ENCODE assay signal across 22 cellular contexts in the genomic region with DNA sequence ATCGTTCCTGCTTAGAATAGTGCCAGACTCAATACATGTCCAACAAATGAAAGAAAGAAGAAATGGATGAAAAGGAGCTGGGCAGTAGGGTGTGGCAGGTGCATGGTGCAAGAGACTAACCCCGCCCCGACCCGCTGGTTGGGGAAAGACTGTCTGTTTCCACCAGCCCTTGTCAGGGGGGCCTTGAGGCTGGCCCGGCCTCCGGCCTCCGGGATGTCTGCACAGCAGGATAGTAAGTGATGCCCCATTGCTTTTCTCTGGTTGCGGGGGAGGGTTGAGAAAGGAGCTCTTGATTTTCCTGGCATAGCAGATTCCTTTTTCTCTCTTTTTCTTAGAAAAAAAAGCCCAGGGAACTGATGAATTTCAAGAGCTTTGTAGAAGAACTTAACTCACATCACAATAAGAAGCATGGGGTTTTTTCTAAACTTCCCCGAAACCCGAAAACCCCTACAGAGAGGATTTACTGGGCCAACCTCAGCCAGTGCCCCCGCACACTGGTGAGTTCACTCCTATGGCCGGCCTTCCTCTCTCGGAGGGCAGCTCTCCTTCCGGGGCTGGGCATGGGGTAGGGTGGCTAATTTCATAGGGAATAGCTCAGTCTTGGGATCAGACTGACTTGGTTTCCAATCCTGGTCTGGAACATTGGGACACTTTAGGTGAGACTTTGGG. TPM values are rescaled to one million over a fixed set of nuclear protein-coding genes. Genes with fewer than 3 reads are reported as not detected.
DNase-seq lines count a peak whose midpoint lies in the region; ATAC-seq and TF ChIP-seq lines count a peak whose summit lies in the region.
"Had no signal": no experiment of that assay in that cellular context is flagged by ENCODE, and none has a peak within 500 bp of the region (broad histone marks: within the 10 kb centered on the region; RNA-seq: fewer than 3 reads in every experiment).

No MANE protein-coding gene starts in this region.

- no peak overlapping the region for H3K56ac ChIP-seq in H9 (ENCODE audit: insufficient read length, low read depth, low read length)

- peak overlapping the region; percentile 16 to 84 (median 73); a peak in 6 of 7 replicates for H3K27ac Mint-ChIP-seq in H9
- no peak overlapping the region for H3K27ac Mint-ChIP-seq in endodermal cell
- H3K27ac Mint-ChIP-seq in neural progenitor cell: peak overlapping the region; percentile 48
- H3K27ac Mint-ChIP-seq: activated T-helper 1 cell treated with anti-CD3 and anti-CD28 coated beads, Interleukin-12 subunit alpha, Interleukin-12 subunit beta, Interleukin-2, Interleukin-4 antibody, amounts not matched to agents 30 ng/mL and 10 ng/mL and 1 ng/mL, durations not matched to agents 14 hours and 24 hours and 36 hours had no signal

- H3K9me3 ChIP-seq in H9 (ENCODE audit: control insufficient read depth, low read depth, low read length) (no peaks in the 10 kb centered on the region), endodermal cell (ENCODE audit: control insufficient read depth, low read length) (no peaks in the 10 kb centered on the region), neural progenitor cell (ENCODE audit: low read depth) (no peaks in the 10 kb centered on the region), trophoblast cell (ENCODE audit: insufficient read depth, low read depth, low read length) (no peaks in the 10 kb centered on the region)
- H3K9me3 ChIP-seq: BE2C, left ventricle myocardium inferior, right atrium auricular region, upper lobe of right lung had no signal

- H3K4me2 ChIP-seq in H9 (ENCODE audit: insufficient read depth, insufficient read length, low read length) (no peak overlapping the region), neural progenitor cell (peak overlapping the region; percentile 59), trophoblast cell (ENCODE audit: low read length) (no peak overlapping the region)

- ATAC-seq in HG03457 (IDR thresholded peaks at IDR 0.05; ENCODE audit: unreplicated experiment): no peak
- ATAC-seq: upper lobe of right lung had no signal

- peaks cover 46 to 48% of the 10 kb centered on the region in 2 experiments for H3K4me1 Mint-ChIP-seq in H9
- peaks cover 10% of the 10 kb centered on the region for H3K4me1 Mint-ChIP-seq in endodermal cell
- H3K4me1 Mint-ChIP-seq in neural progenitor cell: peaks cover 19% of the 10 kb centered on the region

- H3K23ac ChIP-seq in H9 (ENCODE audit: insufficient read length, low read depth, low read length): no peak overlapping the region
- H3K23ac ChIP-seq in trophoblast cell (ENCODE audit: low read length): no peak overlapping the region

- H3K18ac ChIP-seq in H9 (ENCODE audit: insufficient read length, low read depth, low read length): peak overlapping the region; percentile 29
- no peak overlapping the region for H3K18ac ChIP-seq in trophoblast cell (ENCODE audit: low read length)

- H3K14ac ChIP-seq in H9 (ENCODE audit: insufficient read depth, low read length): no peak overlapping the region
- no peak overlapping the region for H3K14ac ChIP-seq in trophoblast cell (ENCODE audit: low read length)

- no peaks in the 10 kb centered on the region for H3K9me3 Mint-ChIP-seq in H9
- H3K9me3 Mint-ChIP-seq in endodermal cell: no peaks in the 10 kb centered on the region
- H3K9me3 Mint-ChIP-seq in neural progenitor cell: no peaks in the 10 kb centered on the region
- H3K9me3 Mint-ChIP-seq: activated T-helper 1 cell treated with anti-CD3 and anti-CD28 coated beads, Interleukin-12 subunit alpha, Interleukin-12 subunit beta, Interleukin-2, Interleukin-4 antibody, amounts not matched to agents 30 ng/mL and 10 ng/mL and 1 ng/mL, durations not matched to agents 14 hours and 24 hours and 36 hours had no signal

- H3K4me3 Mint-ChIP-seq in H9 (peak overlapping the region; percentile 16 to 60; a peak in 3 of 5 replicates), endodermal cell (no peak overlapping the region), neural progenitor cell (peak overlapping the region; percentile 11)
- H3K4me3 Mint-ChIP-seq: activated T-helper 1 cell treated with anti-CD3 and anti-CD28 coated beads, Interleukin-12 subunit alpha, Interleukin-12 subunit beta, Interleukin-2, Interleukin-4 antibody, amounts not matched to agents 30 ng/mL and 10 ng/mL and 1 ng/mL, durations not matched to agents 14 hours and 24 hours and 36 hours had no signal

- H3K4me1 ChIP-seq in H9 (ENCODE audit: insufficient read depth, low read length): peaks cover 6% of the 10 kb centered on the region; the same call in 1 of the 2 replicates
- no peaks in the 10 kb centered on the region for H3K4me1 ChIP-seq in endodermal cell (ENCODE audit: control insufficient read depth, insufficient read depth, low read length)
- peaks cover 12% of the 10 kb centered on the region for H3K4me1 ChIP-seq in neural progenitor cell
- peaks cover 0 to 2% of the 10 kb centered on the region in 2 experiments for H3K4me1 ChIP-seq in trophoblast cell (ENCODE audit: control insufficient read depth in 1 of 2, insufficient read depth in 2 of 2, low read length in 2 of 2)
- H3K4me1 ChIP-seq: BE2C, left ventricle myocardium inferior, right atrium auricular region, upper lobe of right lung had no signal

- no peaks in the 10 kb centered on the region for H3K23me2 ChIP-seq in H9 (ENCODE audit: insufficient read length, low read depth, low read length, poor library complexity, severe bottlenecking)

- H2AFZ ChIP-seq in H9 (ENCODE audit: low read length) (no peak overlapping the region), neural progenitor cell (replicated peaks) (no peak overlapping the region), trophoblast cell (ENCODE audit: insufficient read depth, low read length, poor library complexity) (no peak overlapping the region)

- no peaks in the 10 kb centered on the region for H3K27me3 ChIP-seq in H9 (ENCODE audit: insufficient read depth, low read length)
- no peaks in the 10 kb centered on the region for H3K27me3 ChIP-seq in endodermal cell (ENCODE audit: control insufficient read depth, insufficient read depth, low read length, poor library complexity, severe bottlenecking)
- H3K27me3 ChIP-seq in neural progenitor cell: peaks cover 9% of the 10 kb centered on the region
- H3K27me3 ChIP-seq in trophoblast cell (ENCODE audit: insufficient read depth, low read length): no peaks in the 10 kb centered on the region
- H3K27me3 ChIP-seq: BE2C, right atrium auricular region, upper lobe of right lung had no signal

- H3K79me2 ChIP-seq in H9 (ENCODE audit: insufficient read depth, low read length) (no peaks in the 10 kb centered on the region), neural progenitor cell (ENCODE audit: low read depth) (no peaks in the 10 kb centered on the region), trophoblast cell (ENCODE audit: control insufficient read depth, insufficient read depth, low read length, poor library complexity) (no peaks in the 10 kb centered on the region)

- no peak overlapping the region for H3K9ac ChIP-seq in H9 (ENCODE audit: extremely low read depth, insufficient read length, low read length)
- H3K9ac ChIP-seq in endodermal cell (ENCODE audit: extremely low read depth, low read length, poor library complexity, severe bottlenecking): no peak overlapping the region
- H3K9ac ChIP-seq in neural progenitor cell: no peak overlapping the region
- no peak overlapping the region for H3K9ac ChIP-seq in trophoblast cell (ENCODE audit: low read length)

- H2BK20ac ChIP-seq in H9 (ENCODE audit: low read depth, low read length, poor library complexity, severe bottlenecking): no peak overlapping the region

- H3T11ph ChIP-seq in H9 (ENCODE audit: low read length): no peak overlapping the region

- no peak overlapping the region for H3K27ac ChIP-seq in H9 (ENCODE audit: insufficient read length, low read depth, low read length)
- H3K27ac ChIP-seq in endodermal cell (ENCODE audit: low read depth, low read length): no peak overlapping the region
- H3K27ac ChIP-seq in neural progenitor cell: no peak overlapping the region
- no peak overlapping the region for H3K27ac ChIP-seq in trophoblast cell (ENCODE audit: low read depth, low read length)
- H3K27ac ChIP-seq: left ventricle myocardium inferior, right atrium auricular region, upper lobe of right lung had no signal

- H3K36me3 Mint-ChIP-seq in H9 (ENCODE audit: insufficient read depth in 1 of 3, low read depth in 3 of 3) (no peaks in the 10 kb centered on the region), endodermal cell (ENCODE audit: low read depth) (no peaks in the 10 kb centered on the region), neural progenitor cell (no peaks in the 10 kb centered on the region)
- H3K36me3 Mint-ChIP-seq: naive thymus-derived CD4-positive, alpha-beta T cell had no signal

- H4K20me1 ChIP-seq in H9 (ENCODE audit: control insufficient read depth, insufficient read depth, insufficient read length): no peaks in the 10 kb centered on the region
- H4K20me1 ChIP-seq in neural progenitor cell (ENCODE audit: low read depth): peaks cover 4% of the 10 kb centered on the region

- no peak overlapping the region for H4K12ac ChIP-seq in trophoblast cell (ENCODE audit: low read depth, low read length)

- no peak overlapping the region for H4K5ac ChIP-seq in H9 (ENCODE audit: insufficient read length, low read depth, low read length)

- no peak overlapping the region for H2BK120ac ChIP-seq in H9 (ENCODE audit: low read depth, low read length, poor library complexity, severe bottlenecking)
- no peak overlapping the region for H2BK120ac ChIP-seq in trophoblast cell (ENCODE audit: insufficient read depth, low read length, poor library complexity)

- DNase-seq in GM12865 (ENCODE audit: low read depth): peak; percentile 48
- peak; percentile 60 for DNase-seq in H9
- DNase-seq in endodermal cell: peak; percentile 76
- peak; percentile 28 for DNase-seq in neural progenitor cell (ENCODE audit: low spot score)
- DNase-seq in trophoblast cell: no peak
- no peak for DNase-seq in DMS79 (lab: John Stamatoyannopoulos, UW)
- DNase-seq: activated CD4-positive, alpha-beta T cell treated with anti-CD3 and anti-CD28 coated beads for 1 hour; amygdala; BE2C; HCEC 1CT; Karpas-422; left ventricle myocardium inferior; naive thymus-derived CD4-positive, alpha-beta T cell; NCI-H1105 treated with DMSO at 0.1 percent for 48 hours; NCI-H2171 treated with DMSO at 0.1 percent for 48 hours; SHP77; stimulated activated CD4-positive, alpha-beta T cell treated with anti-CD3 and anti-CD28 coated beads, Interleukin-2, amount 100 ng/mL, for 24 hours; upper lobe of right lung had no signal

- peaks cover 40% of the 10 kb centered on the region for H3K27me3 Mint-ChIP-seq in H9 (ENCODE audit: low read depth)
- H3K27me3 Mint-ChIP-seq in endodermal cell (ENCODE audit: insufficient read depth): peaks cover 4% of the 10 kb centered on the region
- peaks cover 2% of the 10 kb centered on the region for H3K27me3 Mint-ChIP-seq in neural progenitor cell (ENCODE audit: insufficient read depth, low read depth)
- H3K27me3 Mint-ChIP-seq: naive thymus-derived CD4-positive, alpha-beta T cell had no signal

- H4K91ac ChIP-seq in H9 (ENCODE audit: insufficient read length, low read depth, low read length) (no peak overlapping the region), trophoblast cell (ENCODE audit: low read depth, low read length) (no peak overlapping the region)

- H2AK5ac ChIP-seq in H9 (ENCODE audit: insufficient read length, low read length) (no peak overlapping the region), trophoblast cell (ENCODE audit: low read length) (no peak overlapping the region)

- H3K4me3 ChIP-seq in GM12865 (ENCODE audit: low read depth, low read length) (peak overlapping the region; percentile 9; the same call in 1 of the 2 replicates), endodermal cell (ENCODE audit: low read length) (no peak overlapping the region), neural progenitor cell (peak overlapping the region; percentile 18), trophoblast cell (ENCODE audit: low read depth, low read length) (no peak overlapping the region)
- H3K4me3 ChIP-seq: left ventricle myocardium inferior, right atrium auricular region, upper lobe of right lung had no signal

- H2BK5ac ChIP-seq in H9 (ENCODE audit: insufficient read length, low read length) (no peak overlapping the region), trophoblast cell (ENCODE audit: low read depth, low read length, poor library complexity) (no peak overlapping the region)

- H3K79me1 ChIP-seq in H9 (ENCODE audit: insufficient read depth, low read depth, low read length, poor library complexity, severe bottlenecking) (no peaks in the 10 kb centered on the region), trophoblast cell (ENCODE audit: low read length) (no peaks in the 10 kb centered on the region)

- H3K4ac ChIP-seq in H9 (ENCODE audit: low read depth, low read length): no peak overlapping the region
- H3K4ac ChIP-seq in trophoblast cell (ENCODE audit: low read depth, low read length): no peak overlapping the region

- no peak for TF ChIP-seq CTCF in GM12865 (IDR thresholded peaks at IDR 0.05; ENCODE audit: insufficient read depth, low read depth, low read length, missing control alignments)
- TF ChIP-seq CTCF in H9 (conservative IDR thresholded peaks at IDR 0.05): no peak
- no peak for TF ChIP-seq CTCF in endodermal cell (conservative IDR thresholded peaks at IDR 0.05)
- TF ChIP-seq CTCF in neural progenitor cell (IDR thresholded peaks at IDR 0.05): no peak

- no peak overlapping the region for H2BK15ac ChIP-seq in H9 (ENCODE audit: low read depth, low read length)

- H3K36me3 ChIP-seq in endodermal cell (ENCODE audit: control insufficient read depth, insufficient read depth, low read length): no peaks in the 10 kb centered on the region
- no peaks in the 10 kb centered on the region for H3K36me3 ChIP-seq in neural progenitor cell
- no peaks in the 10 kb centered on the region for H3K36me3 ChIP-seq in trophoblast cell (ENCODE audit: control insufficient read depth in 1 of 2, insufficient read depth in 2 of 2, low read length in 2 of 2)
- H3K36me3 ChIP-seq: BE2C, left ventricle myocardium inferior, right atrium auricular region, upper lobe of right lung had no signal

- H4K8ac ChIP-seq in H9 (replicated peaks; ENCODE audit: insufficient read length, low read depth, low read length) (no peak overlapping the region), trophoblast cell (ENCODE audit: low read depth, low read length) (no peak overlapping the region)

- no CpG with 5 or more reads among the region's 14 CpGs for WGBS in H9 (ENCODE audit: extremely low coverage, insufficient read length, low lambda C conversion rate)
- 40 to 51% methylated on average over 5 to 14 of the region's 14 CpGs for WGBS in endodermal cell (ENCODE audit: insufficient coverage in 1 of 2, insufficient read length in 1 of 2), 2 experiments
- WGBS in trophoblast cell (ENCODE audit: extremely low coverage, insufficient coverage, insufficient read length): no CpG with 5 or more reads among the region's 14 CpGs

- H2BK12ac ChIP-seq in H9 (ENCODE audit: insufficient read length, low read depth, low read length): no peak overlapping the region
- H2BK12ac ChIP-seq in trophoblast cell (ENCODE audit: low read length): no peak overlapping the region

- peaks cover 5% of the 10 kb centered on the region for H3F3A ChIP-seq in neural progenitor cell (ENCODE audit: low read depth)

RNA-seq across cellular contexts. Expression of gene TTC22, which starts 12.5 kb away (rescaled TPM):
- total RNA-seq in H9 (2021) (0.55 and 0.59 TPM in 2 replicates), endodermal cell (under 1 TPM; 0.44 to 0.53 TPM), neural progenitor cell (ENCODE audit: low replicate concordance) (not detected in 2 replicates)
- 0.11 TPM for polyA plus RNA-seq in endodermal cell (2013, experiment 1 of 2)
- polyA plus RNA-seq in endodermal cell (2013, experiment 2 of 2): not detected
- polyA plus RNA-seq in trophoblast cell (2013): 0.12 and 0.35 TPM in 2 replicates
- total RNA-seq: glomerular endothelial cell had no signal

RNA-seq across cellular contexts. Expression of gene PARS2, which starts 49.3 kb away (rescaled TPM):
- total RNA-seq in H9 (2021): 10.2 and 10.6 TPM in 2 replicates
- 1 to 10 TPM; 8.9 to 9.1 TPM for total RNA-seq in endodermal cell
- 8.7 TPM for polyA plus RNA-seq in endodermal cell (2013, experiment 1 of 2)
- polyA plus RNA-seq in endodermal cell (2013, experiment 2 of 2): 7.0 TPM
- 5.4 and 11.0 TPM in 2 replicates for total RNA-seq in neural progenitor cell (ENCODE audit: low replicate concordance)
- 3.8 and 3.9 TPM in 2 replicates for polyA plus RNA-seq in trophoblast cell (2013)

Comparison
In these comparisons a context has a peak if more than half of its experiments do, and no peak if none do; other contexts are left out.
1. DNase-seq: peak in GM12865 (single experiment), H9 (single experiment), endodermal cell (single experiment) and neural progenitor cell (single experiment); none in trophoblast cell (0 of 2) and DMS79 (single experiment).
2. H3K4me3 ChIP-seq: peak in GM12865 (single experiment) and neural progenitor cell (single experiment); none in endodermal cell (single experiment) and trophoblast cell (single experiment).